ENCODE assay signal across 8 cellular contexts in the genomic region with DNA sequence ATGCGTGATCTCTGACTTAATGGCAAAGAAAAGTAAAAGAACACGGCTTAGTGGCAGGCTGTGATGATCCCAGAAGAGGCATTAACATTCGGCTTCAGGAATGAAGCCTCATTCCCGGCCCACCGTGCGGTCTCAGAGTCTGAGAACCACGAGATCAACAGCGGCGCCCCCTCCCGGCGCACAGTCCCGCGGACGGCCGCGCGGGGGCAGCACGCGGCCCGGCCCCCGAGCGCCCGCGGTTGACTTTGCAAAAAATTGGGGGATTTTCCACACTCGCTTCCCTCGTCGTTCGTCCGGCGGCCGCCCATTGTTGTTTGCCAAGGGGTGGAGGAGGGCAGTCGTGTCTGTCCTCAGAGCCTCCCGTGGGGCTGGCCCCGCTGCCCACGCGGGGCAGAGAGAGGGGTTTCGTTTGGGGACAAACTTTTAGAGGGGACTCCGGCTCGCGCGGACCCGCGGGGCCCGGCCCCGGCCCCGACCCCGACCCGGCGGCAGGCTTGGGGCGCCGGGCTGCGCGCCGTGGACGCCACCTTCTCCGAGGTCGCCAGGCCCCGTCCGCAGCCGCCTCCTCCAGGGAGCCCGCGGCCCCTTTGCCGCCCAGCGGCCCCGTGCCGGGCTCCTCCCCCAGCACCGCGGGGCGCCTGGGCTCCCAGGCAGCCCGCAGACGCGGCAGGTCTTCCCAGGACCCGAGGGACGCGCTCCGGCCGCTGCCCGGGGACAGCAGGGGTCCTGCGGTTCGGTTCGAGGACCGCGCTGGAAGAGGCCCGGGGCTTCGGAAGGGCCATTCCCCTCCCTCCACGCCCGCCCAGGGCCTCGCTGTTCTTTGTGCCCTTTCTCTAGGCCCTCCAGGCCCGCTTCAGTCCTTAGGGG. TPM values are rescaled to one million over a fixed set of nuclear protein-coding genes. Genes with fewer than 3 reads are reported as not detected.
DNase-seq lines count a peak whose midpoint lies in the region; ATAC-seq and TF ChIP-seq lines count a peak whose summit lies in the region.

No MANE protein-coding gene starts in this region.

- POLR2A ChIA-PET in GM10248 (lab: Yijun Ruan, JAX): no interaction called here
- POLR2A ChIA-PET in activated naive CD8-positive, alpha-beta T cell treated with anti-CD3 and anti-CD28 coated beads, Interleukin-2, amount 10 ng/mL, durations not matched to agents 7 days and 5 days (lab: Charles Lee): no interaction called here

- H3K27me3 ChIP-seq in H7 (ENCODE audit: control insufficient read depth, insufficient read depth, low read length): peaks cover 16% of the 10 kb centered on the region
- H3K27me3 ChIP-seq in heart right ventricle: peaks cover 0 to 9% (median 0%) of the 10 kb centered on the region in 7 donors
- no peaks in the 10 kb centered on the region for H3K27me3 ChIP-seq in upper lobe of right lung

- DNase-seq in GM10248 (ENCODE audit: extremely low spot score) (peak; percentile 90), H7 (peak; percentile 97), LNCaP clone FGC (ENCODE audit: low read depth) (no peak), SKM-1 treated with dmso at 0.1 percent for 144 hours (lab: John Stamatoyannopoulos, UW; ENCODE audit: unreplicated experiment) (peak; percentile 61), heart right ventricle (peak; percentile 85 to 87), progenitor cell of endocrine pancreas (ENCODE audit: low spot score, unreplicated experiment) (peak; percentile 79), upper lobe of right lung (peak; percentile 91)
- peak; percentile 88 for DNase-seq in activated naive CD8-positive, alpha-beta T cell treated with anti-CD3 and anti-CD28 coated beads, Interleukin-2, amount 10 ng/mL, durations not matched to agents 7 days and 5 days

- H3K27me3 Mint-ChIP-seq in activated naive CD8-positive, alpha-beta T cell treated with anti-CD3 and anti-CD28 coated beads, Interleukin-2, amount 10 ng/mL, durations not matched to agents 7 days and 5 days: peaks cover 12% of the 10 kb centered on the region
- peaks cover 18% of the 10 kb centered on the region for H3K27me3 Mint-ChIP-seq in progenitor cell of endocrine pancreas

- H3K4me3 ChIP-seq in H7 (ENCODE audit: insufficient read depth, low read depth, low read length) (peak overlapping the region; percentile 57), LNCaP clone FGC (ENCODE audit: low read depth, low read length) (peak overlapping the region; percentile 50), heart right ventricle (peak overlapping the region; percentile 25 to 66 (median 59)), upper lobe of right lung (peak overlapping the region; percentile 57)

- CTCF ChIA-PET in GM10248 (lab: Yijun Ruan, JAX): interaction anchor here (0.7 to 1.3 kb wide), 3 partner anchors 10 to 976 kb away, joined by 3 to 4 read pairs (median 3); no protein-coding TSS in a partner anchor

- no peaks in the 10 kb centered on the region for H3K9me3 ChIP-seq in heart right ventricle
- no peaks in the 10 kb centered on the region for H3K9me3 ChIP-seq in upper lobe of right lung

- H3K4me1 ChIP-seq in heart right ventricle (peaks cover 2 to 44% (median 28%) of the 10 kb centered on the region in 9 donors), upper lobe of right lung (peaks cover 13% of the 10 kb centered on the region)

- intact Hi-C loops in heart right ventricle (cut with DNase I): loop anchor here (5.0 to 10.0 kb wide), 11 partner anchors 123 to 1603 kb away; no protein-coding TSS in a partner anchor
- intact Hi-C loops in upper lobe of right lung (cut with DNase I): no loop called here

- H3K4me3 Mint-ChIP-seq in activated naive CD8-positive, alpha-beta T cell treated with anti-CD3 and anti-CD28 coated beads, Interleukin-2, amount 10 ng/mL, durations not matched to agents 7 days and 5 days: peak overlapping the region; percentile 61
- peak overlapping the region; percentile 63 for H3K4me3 Mint-ChIP-seq in progenitor cell of endocrine pancreas (ENCODE audit: low read depth)

- peak; percentile 34 for ATAC-seq in activated naive CD8-positive, alpha-beta T cell treated with anti-CD3 and anti-CD28 coated beads, Interleukin-2, amount 10 ng/mL, durations not matched to agents 7 days and 5 days (ENCODE audit: low read depth)
- ATAC-seq in heart right ventricle: peak; percentile 55 to 76 (median 69)
- peak; percentile 86 for ATAC-seq in upper lobe of right lung

- no peaks in the 10 kb centered on the region for H3K9me3 Mint-ChIP-seq in activated naive CD8-positive, alpha-beta T cell treated with anti-CD3 and anti-CD28 coated beads, Interleukin-2, amount 10 ng/mL, durations not matched to agents 7 days and 5 days
- H3K9me3 Mint-ChIP-seq in progenitor cell of endocrine pancreas (ENCODE audit: low read depth): no peaks in the 10 kb centered on the region

- no peaks in the 10 kb centered on the region for H3K36me3 Mint-ChIP-seq in activated naive CD8-positive, alpha-beta T cell treated with anti-CD3 and anti-CD28 coated beads, Interleukin-2, amount 10 ng/mL, durations not matched to agents 7 days and 5 days
- H3K36me3 Mint-ChIP-seq in progenitor cell of endocrine pancreas (ENCODE audit: insufficient read depth): no peaks in the 10 kb centered on the region

- TF ChIP-seq CTCF in GM10248 (IDR thresholded peaks at IDR 0.05; ENCODE audit: control extremely low read depth, extremely low read depth, low read depth, missing control alignments) (peak; percentile 97), LNCaP clone FGC (IDR thresholded peaks at IDR 0.05; ENCODE audit: control insufficient read depth, extremely low read depth, insufficient read depth) (peak; percentile 86), heart right ventricle (IDR thresholded peaks at IDR 0.05) (peak; percentile 94 to 99 (median 99)), progenitor cell of endocrine pancreas (IDR thresholded peaks at IDR 0.05; ENCODE audit: unreplicated experiment) (peak; percentile 98), upper lobe of right lung (IDR thresholded peaks at IDR 0.05) (peak; percentile 93)

- no peaks in the 10 kb centered on the region for H3K36me3 ChIP-seq in H7 (replicated peaks; ENCODE audit: control insufficient read depth, insufficient read depth, low read length)
- H3K36me3 ChIP-seq in heart right ventricle: no peaks in the 10 kb centered on the region
- no peaks in the 10 kb centered on the region for H3K36me3 ChIP-seq in upper lobe of right lung

- H3K4me1 Mint-ChIP-seq in activated naive CD8-positive, alpha-beta T cell treated with anti-CD3 and anti-CD28 coated beads, Interleukin-2, amount 10 ng/mL, durations not matched to agents 7 days and 5 days: peaks cover 8% of the 10 kb centered on the region
- H3K4me1 Mint-ChIP-seq in progenitor cell of endocrine pancreas (ENCODE audit: low read depth): peaks cover 7% of the 10 kb centered on the region

- H3K27ac ChIP-seq in heart right ventricle (peak overlapping the region in 9 of 10 donors; percentile 52 to 90 (median 79)), upper lobe of right lung (peak overlapping the region; percentile 81)

- no peak overlapping the region for H3K27ac Mint-ChIP-seq in activated naive CD8-positive, alpha-beta T cell treated with anti-CD3 and anti-CD28 coated beads, Interleukin-2, amount 10 ng/mL, durations not matched to agents 7 days and 5 days
- H3K27ac Mint-ChIP-seq in progenitor cell of endocrine pancreas: no peak overlapping the region

- 4% methylated on average over 69 to 89 of the region's 89 CpGs for WGBS in heart right ventricle, 2 donors

RNA-seq across cellular contexts. Expression of gene HS6ST1, which starts 3.3 kb away (rescaled TPM):
- total RNA-seq in H7 (2014; rRNA removed; shearing (Covaris generic)): 76.3 and 102 TPM in 2 replicates
- 10 to 100 TPM; 10.1 to 11.4 TPM for total RNA-seq in activated naive CD8-positive, alpha-beta T cell treated with anti-CD3 and anti-CD28 coated beads, Interleukin-2, amount 10 ng/mL, durations not matched to agents 7 days and 5 days
- total RNA-seq in heart right ventricle (10 to 100 TPM; 14.6 to 51.6 (median 19.0) TPM), progenitor cell of endocrine pancreas (74.5 and 81.2 TPM in 2 replicates), upper lobe of right lung (33.2 TPM)
- 10 to 100 TPM; 10.5 to 13.6 TPM for polyA plus RNA-seq in heart right ventricle

Comparison
In these comparisons a context has a peak if more than half of its experiments do, and no peak if none do; other contexts are left out.
1. ATAC-seq: peak in every context shown above with its lines; median percentile 86 in upper lobe of right lung; 69 in heart right ventricle; 34 in activated naive CD8-positive, alpha-beta T cell treated with anti-CD3 and anti-CD28 coated beads, Interleukin-2, amount 10 ng/mL, durations not matched to agents 7 days and 5 days.